8 cellular contexts compared by ENCODE assay signal in the genomic region with DNA sequence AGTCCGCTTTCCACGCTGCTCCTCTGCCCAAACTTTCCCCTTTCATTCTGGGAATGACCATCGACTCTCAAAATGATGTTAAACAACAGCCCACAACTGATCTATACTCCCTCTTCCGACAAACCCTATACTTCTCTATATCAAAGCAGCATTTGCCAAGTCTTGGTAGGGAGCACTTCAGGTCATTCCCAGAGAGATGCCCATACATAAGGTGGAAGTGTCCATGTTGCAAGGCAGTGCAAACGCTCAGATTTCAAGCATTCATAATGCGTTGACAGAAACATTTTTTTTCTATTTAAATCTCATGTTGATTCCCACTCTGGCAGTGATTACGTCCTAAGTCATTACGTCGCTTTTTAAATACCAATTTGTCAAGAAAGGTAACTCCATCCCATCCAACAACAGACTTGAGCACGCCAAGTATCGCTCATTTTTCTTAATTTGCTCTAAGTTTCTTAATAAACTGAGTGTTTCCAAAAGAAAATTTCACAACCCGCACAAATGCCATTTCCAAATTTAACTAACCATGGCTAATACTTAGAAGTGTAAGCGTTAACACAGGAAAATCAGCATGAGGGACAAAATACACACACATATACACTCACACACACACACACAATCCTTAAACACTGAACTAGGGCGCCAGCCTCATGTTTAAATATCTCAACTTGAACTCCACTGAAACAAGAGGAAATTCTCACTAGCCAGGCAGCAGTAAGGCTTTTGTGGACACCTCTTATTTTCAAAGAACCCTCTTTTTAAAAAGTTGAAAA. TPM values are rescaled to one million over a fixed set of nuclear protein-coding genes. Genes with fewer than 3 reads are reported as not detected.
DNase-seq lines count a peak whose midpoint lies in the region; ATAC-seq and TF ChIP-seq lines count a peak whose summit lies in the region.

No MANE protein-coding gene starts in this region.

- no peak for TF ChIP-seq POLR2A in ovary (IDR thresholded peaks at IDR 0.05)

- no peaks in the 10 kb centered on the region for H3K36me3 ChIP-seq in ovary

- TF ChIP-seq EP300 in ovary (IDR thresholded peaks at IDR 0.05), result no peak

- H3K27ac ChIP-seq in ovary (peak overlapping the region; percentile 80 to 84), caudate nucleus (ENCODE audit: low read depth, low read length) (no peak overlapping the region)

- H3K4me3 ChIP-seq in fibroblast of mammary gland (ENCODE audit: control insufficient read depth, low read depth, low read length), result peak overlapping the region; percentile 64
- H3K4me3 ChIP-seq in ovary, result peak overlapping the region; percentile 64

- no peaks in the 10 kb centered on the region for H3K9me3 ChIP-seq in ovary

- intact Hi-C loops in ovary (cut with DNase I), result loop anchor here in 1 of 4 donors (10.0 kb wide), 1 partner anchor 441 kb away; a partner anchor contains a TSS

- WGBS in ovary, 3 donors, result 19 to 23% (median 20%) methylated on average over 14 of the region's 14 CpGs

- peaks cover 2% of the 10 kb centered on the region for H3K4me1 ChIP-seq in ovary (ENCODE audit: insufficient read depth)

- ATAC-seq in HG03139 (IDR thresholded peaks at IDR 0.05; ENCODE audit: unreplicated experiment), result peak; percentile 1

- TF ChIP-seq CTCF in fibroblast of mammary gland (conservative IDR thresholded peaks at IDR 0.05; ENCODE audit: control insufficient read depth, insufficient read depth, low read depth, low read length), result no peak
- no peak for TF ChIP-seq CTCF in ovary (IDR thresholded peaks at IDR 0.05)

- DNase-seq in NCI-H1105 treated with DMSO at 0.1 percent for 48 hours (lab: John Stamatoyannopoulos, UW), result peak; percentile 33
- no peak for DNase-seq in NCI-H1105 (lab: John Stamatoyannopoulos, UW)
- DNase-seq in SW480 (ENCODE audit: low spot score), result peak; percentile 36
- DNase-seq in fibroblast of mammary gland (ENCODE audit: low read depth), result peak; percentile 27
- DNase-seq in ovary, result no peak
- DNase-seq in caudate nucleus (lab: John Stamatoyannopoulos, UW), result no peak
- no peak for DNase-seq in putamen (ENCODE audit: low spot score)

- no peaks in the 10 kb centered on the region for H3K27me3 ChIP-seq in ovary

RNA-seq across cellular contexts. Expression of a gene that starts 1.1 kb away (rescaled TPM):
- total RNA-seq in ovary, result 10 to 100 TPM in 6 of 7 donors, 1 to 10 TPM in 1; 9.8 to 15.4 (median 12.7) TPM
- 1 to 10 TPM; 3.8 to 9.1 TPM for polyA plus RNA-seq in ovary

Comparison
In these comparisons a context has a peak if more than half of its experiments do, and no peak if none do; other contexts are left out.
1. DNase-seq: peak in NCI-H1105 treated with DMSO at 0.1 percent for 48 hours (single experiment), SW480 (single experiment) and fibroblast of mammary gland (single experiment); none in NCI-H1105 (single experiment), ovary (0 of 5), caudate nucleus (0 of 61) and putamen (single experiment).